In genomic region chr5:174720612-174721521, GRCh38 we compare ENCODE assay signal across 1 cellular context.
TF ChIP-seq lines count a peak whose summit lies in the region.

No MANE protein-coding gene starts in this region.

TF ChIP-seq in H1, 55 proteins besides CTCF, POLR2A, EP300 and RAD21 (continued from another document):
- TF ChIP-seq JUND (IDR thresholded peaks at IDR 0.05; ENCODE audit: low read length), result no peak
- no peak for TF ChIP-seq SP1 (IDR thresholded peaks at IDR 0.05; ENCODE audit: low read depth, low read length)
- TF ChIP-seq RBBP5 (IDR thresholded peaks at IDR 0.05; ENCODE audit: borderline replicate concordance, low read depth, low read length), result no peak
- TF ChIP-seq EZH2 (IDR thresholded peaks at IDR 0.05; ENCODE audit: low read depth, low read length, severe bottlenecking), result peak; percentile 52
- no peak for TF ChIP-seq HDAC6 (IDR thresholded peaks at IDR 0.05; ENCODE audit: low read depth, low read length)
- no peak for TF ChIP-seq YY1 (IDR thresholded peaks at IDR 0.05; ENCODE audit: low read depth, low read length)
- 0 out of 2 replicates have a peak, but pooled peaks have one; percentile 28 for TF ChIP-seq TAF1 (IDR thresholded peaks at IDR 0.05; ENCODE audit: low read depth, low read length)
- TF ChIP-seq CREB1 (IDR thresholded peaks at IDR 0.05), result no peak
- peak; percentile 41; the same call in 1 of the 2 replicates for TF ChIP-seq EGR1 (IDR thresholded peaks at IDR 0.05; ENCODE audit: borderline replicate concordance, low read depth, low read length)
- TF ChIP-seq CHD2 (IDR thresholded peaks at IDR 0.05; ENCODE audit: low read length), result no peak
- TF ChIP-seq POU5F1 (IDR thresholded peaks at IDR 0.05; ENCODE audit: low read depth, low read length), result no peak
- no peak for TF ChIP-seq MAFK (IDR thresholded peaks at IDR 0.05; ENCODE audit: low read depth, low read length)
- TF ChIP-seq ASH2L (IDR thresholded peaks at IDR 0.05; ENCODE audit: low read length), result no peak
- no peak for TF ChIP-seq NANOG (IDR thresholded peaks at IDR 0.05; ENCODE audit: insufficient read depth, low read depth, low read length, poor library complexity, severe bottlenecking)
- TF ChIP-seq TEAD4 (IDR thresholded peaks at IDR 0.05; ENCODE audit: low read depth, low read length), result peak; percentile 8; the same call in 1 of the 2 replicates
- TF ChIP-seq SP2 (IDR thresholded peaks at IDR 0.05; ENCODE audit: low read length), result no peak
- TF ChIP-seq TBP (IDR thresholded peaks at IDR 0.05; ENCODE audit: low read depth, low read length), result no peak
- TF ChIP-seq HDAC2 (IDR thresholded peaks at IDR 0.05; ENCODE audit: borderline replicate concordance in 1 of 2, low read depth in 2 of 2, low read length in 2 of 2), result 0 out of 4 replicates have a peak, but pooled peaks of 1 of the 2 experiments have one; percentile 15
- no peak for TF ChIP-seq CHD1 (IDR thresholded peaks at IDR 0.05; ENCODE audit: low read depth, low read length)
- no peak for TF ChIP-seq BACH1 (IDR thresholded peaks at IDR 0.05; ENCODE audit: low read length)
- TF ChIP-seq, protein P1, sequence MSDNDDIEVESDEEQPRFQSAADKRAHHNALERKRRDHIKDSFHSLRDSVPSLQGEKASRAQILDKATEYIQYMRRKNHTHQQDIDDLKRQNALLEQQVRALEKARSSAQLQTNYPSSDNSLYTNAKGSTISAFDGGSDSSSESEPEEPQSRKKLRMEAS (IDR thresholded peaks at IDR 0.05), result no peak
- no peak for TF ChIP-seq USF2 (IDR thresholded peaks at IDR 0.05; ENCODE audit: low read length)
